ENCODE assay signal across 17 cellular contexts in genomic region chrX:130704053-130705038, GRCh38.
DNase-seq lines count a peak whose midpoint lies in the region; ATAC-seq, FAIRE-seq and TF ChIP-seq lines count a peak whose summit lies in the region.
"Had no signal": no experiment of that assay in that cellular context is flagged by ENCODE, and none has a peak within 500 bp of the region (broad histone marks: within the 10 kb centered on the region; RNA-seq: fewer than 3 reads in every experiment).

No MANE protein-coding gene starts in this region.

- BruUV-seq in HepG2 (replicated peaks; lab: Mats Ljungman, UMichigan): no TSS peak

- TF ChIP-seq EP300 in HepG2 (IDR thresholded peaks at IDR 0.05; ENCODE audit: low read depth in 2 of 2, low read length in 2 of 2): no peak
- TF ChIP-seq EP300 in HepG2 (CRISPR knock-in tag; IDR thresholded peaks at IDR 0.05; ENCODE audit: borderline replicate concordance): no peak
- no peak for TF ChIP-seq EP300 in ovary (IDR thresholded peaks at IDR 0.05)

- peak overlapping the region; percentile 43 for H3K4me2 ChIP-seq in HepG2 (ENCODE audit: low read depth, low read length)
- H3K4me2 ChIP-seq: BLaER1 treated with 17β-estradiol and CSF1 and Interleukin-3, amounts not matched to agents 10 nM and 100 nM had no signal

- TF ChIP-seq CTCF in choroid plexus epithelial cell (conservative IDR thresholded peaks at IDR 0.05; ENCODE audit: low read depth, low read length) (no peak), HepG2 (CRISPR knock-in tag; IDR thresholded peaks at IDR 0.05) (no peak), ovary (IDR thresholded peaks at IDR 0.05) (no peak)

- H4K20me1 ChIP-seq in HepG2 (ENCODE audit: insufficient read depth, low read length): no peaks in the 10 kb centered on the region

- no peak for TF ChIP-seq RAD21 in HepG2 (CRISPR knock-in tag; IDR thresholded peaks at IDR 0.05)

- H3K27me3 ChIP-seq in HepG2 (ENCODE audit: control insufficient read depth in 1 of 2, insufficient read depth in 2 of 2, low read length in 2 of 2): no peaks in the 10 kb centered on the region
- no peaks in the 10 kb centered on the region for H3K27me3 ChIP-seq in ovary

- H3K4me3 ChIP-seq in choroid plexus epithelial cell (ENCODE audit: low read depth, low read length) (no peak overlapping the region), HepG2 (replicated peaks in 1 of 3; ENCODE audit: insufficient read depth in 1 of 3, low read depth in 2 of 3, low read length in 3 of 3) (no peak overlapping the region; a peak in 1 of 6 replicates), ovary (no peak overlapping the region)
- H3K4me3 ChIP-seq: BLaER1 treated with 17β-estradiol and CSF1 and Interleukin-3, amounts not matched to agents 10 nM and 100 nM had no signal

- H3K9me3 ChIP-seq in HepG2 (ENCODE audit: low read length) (no peaks in the 10 kb centered on the region), ovary (no peaks in the 10 kb centered on the region)
- H3K9me3 ChIP-seq: BLaER1 treated with 17β-estradiol and CSF1 and Interleukin-3, amounts not matched to agents 10 nM and 100 nM had no signal

- peak; percentile 10 for DNase-seq in AG08395 (ENCODE audit: low spot score)
- DNase-seq in M059J (ENCODE audit: low read depth): peak; percentile 70
- peak; percentile 47 for DNase-seq in choroid plexus epithelial cell (ENCODE audit: low read depth)
- peak; percentile 66 for DNase-seq in HepG2 (ENCODE audit: low spot score)
- DNase-seq in medulla oblongata (ENCODE audit: extremely low spot score): no peak
- DNase-seq in ovary: no peak
- DNase-seq: activated CD8-positive, alpha-beta memory T cell treated with anti-CD3 and anti-CD28 coated beads, Interleukin-2, amount 50 U/mL, for 4 hours; effector memory CD8-positive, alpha-beta T cell; KG1; NCI-H187 treated with DMSO at 0.1 percent for 48 hours; NCI-H774; posterior cingulate gyrus; stimulated activated CD4-positive, alpha-beta T cell treated with anti-CD3 and anti-CD28 coated beads, Interleukin-2, amount 100 ng/mL, for 48 hours; stimulated activated naive CD4-positive, alpha-beta T cell had no signal

- ATAC-seq in HepG2 (peak; percentile 98), GM21515 (IDR thresholded peaks at IDR 0.05; ENCODE audit: unreplicated experiment) (no peak), HG03175 (IDR thresholded peaks at IDR 0.05; ENCODE audit: unreplicated experiment) (no peak)
- ATAC-seq: effector memory CD8-positive, alpha-beta T cell had no signal

- no peaks in the 10 kb centered on the region for H3K36me3 ChIP-seq in HepG2 (replicated peaks in 1 of 2; ENCODE audit: control insufficient read depth in 1 of 2, insufficient read depth in 2 of 2, low read length in 2 of 2)
- H3K36me3 ChIP-seq in ovary: no peaks in the 10 kb centered on the region

- H3K79me2 ChIP-seq in HepG2 (ENCODE audit: insufficient read depth, low read length): no peaks in the 10 kb centered on the region

- CTCF ChIA-PET in HepG2 (lab: Yijun Ruan, JAX; ENCODE audit: low intra/inter-chr PET ratio, low total read pairs): no interaction called here

- TF ChIP-seq POLR2A in HepG2 (IDR thresholded peaks at IDR 0.05; ENCODE audit: insufficient read depth in 1 of 2, low read depth in 2 of 2, low read length in 2 of 2) (no peak), ovary (IDR thresholded peaks at IDR 0.05) (no peak)

- H3K4me1 ChIP-seq in HepG2 (ENCODE audit: insufficient read depth, low read length) (peaks cover 36% of the 10 kb centered on the region), ovary (ENCODE audit: insufficient read depth) (no peaks in the 10 kb centered on the region)
- H3K4me1 ChIP-seq: BLaER1 treated with 17β-estradiol and CSF1 and Interleukin-3, amounts not matched to agents 10 nM and 100 nM had no signal

- H3K27ac ChIP-seq in HepG2 (ENCODE audit: extremely low read length, insufficient read depth, low read length) (peak overlapping the region; percentile 76), ovary (no peak overlapping the region)
- H3K27ac ChIP-seq: BLaER1 treated with 17β-estradiol and CSF1 and Interleukin-3, amounts not matched to agents 10 nM and 100 nM had no signal

- 25% methylated on average over 4 of the region's 4 CpGs for WGBS in HepG2 (ENCODE audit: low lambda C conversion rate)
- 34 to 44% (median 38%) methylated on average over 4 of the region's 4 CpGs for WGBS in ovary, 3 donors

- POLR2A ChIA-PET in HepG2 (lab: Yijun Ruan, JAX): no interaction called here

- 0 out of 2 replicates have a peak overlapping the region, but pooled peaks have one; percentile 14 for H3K9ac ChIP-seq in HepG2 (ENCODE audit: insufficient read depth, low read depth, low read length)
- H3K9ac ChIP-seq: BLaER1 treated with 17β-estradiol and CSF1 and Interleukin-3, amounts not matched to agents 10 nM and 100 nM had no signal

- H2AFZ ChIP-seq in HepG2 (ENCODE audit: low read length): no peak overlapping the region

- intact Hi-C loops in HepG2 (cut with micrococcal nuclease; ENCODE audit: unreplicated experiment) (no loop called here), ovary (cut with DNase I) (no loop called here)

- FAIRE-seq in HepG2 (lab: Jason Lieb, UNC): no peak

- in situ Hi-C loops in HepG2 (cut with HindIII; ENCODE audit: extremely low pct_ligation_motif_present, low pct_unique_long_range_greater_than_20kb): no loop called here

TF ChIP-seq in HepG2, 621 proteins besides CTCF, POLR2A, EP300 and RAD21 (continues in another document):
- TF ChIP-seq SIN3B (IDR thresholded peaks at IDR 0.05; ENCODE audit: low read length): no peak
- TF ChIP-seq REPIN1 (CRISPR knock-in tag; IDR thresholded peaks at IDR 0.05; ENCODE audit: borderline replicate concordance, low read depth): no peak
- TF ChIP-seq ZFP62 (CRISPR knock-in tag; IDR thresholded peaks at IDR 0.05): no peak
- no peak for TF ChIP-seq DRAP1 (CRISPR knock-in tag; IDR thresholded peaks at IDR 0.05)
- TF ChIP-seq, protein P1, sequence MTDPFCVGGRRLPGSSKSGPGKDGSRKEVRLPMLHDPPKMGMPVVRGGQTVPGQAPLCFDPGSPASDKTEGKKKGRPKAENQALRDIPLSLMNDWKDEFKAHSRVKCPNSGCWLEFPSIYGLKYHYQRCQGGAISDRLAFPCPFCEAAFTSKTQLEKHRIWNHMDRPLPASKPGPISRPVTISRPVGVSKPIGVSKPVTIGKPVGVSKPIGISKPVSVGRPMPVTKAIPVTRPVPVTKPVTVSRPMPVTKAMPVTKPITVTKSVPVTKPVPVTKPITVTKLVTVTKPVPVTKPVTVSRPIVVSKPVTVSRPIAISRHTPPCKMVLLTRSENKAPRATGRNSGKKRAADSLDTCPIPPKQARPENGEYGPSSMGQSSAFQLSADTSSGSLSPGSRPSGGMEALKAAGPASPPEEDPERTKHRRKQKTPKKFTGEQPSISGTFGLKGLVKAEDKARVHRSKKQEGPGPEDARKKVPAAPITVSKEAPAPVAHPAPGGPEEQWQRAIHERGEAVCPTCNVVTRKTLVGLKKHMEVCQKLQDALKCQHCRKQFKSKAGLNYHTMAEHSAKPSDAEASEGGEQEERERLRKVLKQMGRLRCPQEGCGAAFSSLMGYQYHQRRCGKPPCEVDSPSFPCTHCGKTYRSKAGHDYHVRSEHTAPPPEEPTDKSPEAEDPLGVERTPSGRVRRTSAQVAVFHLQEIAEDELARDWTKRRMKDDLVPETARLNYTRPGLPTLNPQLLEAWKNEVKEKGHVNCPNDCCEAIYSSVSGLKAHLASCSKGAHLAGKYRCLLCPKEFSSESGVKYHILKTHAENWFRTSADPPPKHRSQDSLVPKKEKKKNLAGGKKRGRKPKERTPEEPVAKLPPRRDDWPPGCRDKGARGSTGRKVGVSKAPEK (CRISPR knock-in tag; IDR thresholded peaks at IDR 0.05; ENCODE audit: borderline replicate concordance): no peak
- no peak for TF ChIP-seq SRF (IDR thresholded peaks at IDR 0.05; ENCODE audit: low read depth, low read length)
- TF ChIP-seq, protein P2, sequence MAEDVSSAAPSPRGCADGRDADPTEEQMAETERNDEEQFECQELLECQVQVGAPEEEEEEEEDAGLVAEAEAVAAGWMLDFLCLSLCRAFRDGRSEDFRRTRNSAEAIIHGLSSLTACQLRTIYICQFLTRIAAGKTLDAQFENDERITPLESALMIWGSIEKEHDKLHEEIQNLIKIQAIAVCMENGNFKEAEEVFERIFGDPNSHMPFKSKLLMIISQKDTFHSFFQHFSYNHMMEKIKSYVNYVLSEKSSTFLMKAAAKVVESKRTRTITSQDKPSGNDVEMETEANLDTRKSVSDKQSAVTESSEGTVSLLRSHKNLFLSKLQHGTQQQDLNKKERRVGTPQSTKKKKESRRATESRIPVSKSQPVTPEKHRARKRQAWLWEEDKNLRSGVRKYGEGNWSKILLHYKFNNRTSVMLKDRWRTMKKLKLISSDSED (CRISPR knock-in tag; IDR thresholded peaks at IDR 0.05): no peak
- TF ChIP-seq SALL1 (CRISPR knock-in tag; IDR thresholded peaks at IDR 0.05): peak; percentile 50; the same call in 1 of the 2 replicates
- no peak for TF ChIP-seq FUBP1 (CRISPR knock-in tag; IDR thresholded peaks at IDR 0.05; ENCODE audit: borderline replicate concordance)
- TF ChIP-seq HNF4A (CRISPR knock-in tag; IDR thresholded peaks at IDR 0.05): peak; percentile 53; the same call in 1 of the 2 replicates
- no peak for TF ChIP-seq FOXJ3 (CRISPR knock-in tag; IDR thresholded peaks at IDR 0.05; ENCODE audit: borderline replicate concordance)

Comparison
In these comparisons a context has a peak if more than half of its experiments do, and no peak if none do; other contexts are left out.
1. DNase-seq: peak in AG08395 (single experiment), M059J (single experiment), choroid plexus epithelial cell (single experiment) and HepG2 (single experiment); none in medulla oblongata (single experiment) and ovary (0 of 5).